17 cellular contexts compared by ENCODE assay signal in genomic region chr17:67578058-67578457, GRCh38.
DNase-seq lines count a peak whose midpoint lies in the region; ATAC-seq, FAIRE-seq and TF ChIP-seq lines count a peak whose summit lies in the region.
"Had no signal": no experiment of that assay in that cellular context is flagged by ENCODE, and none has a peak within 500 bp of the region (broad histone marks: within the 10 kb centered on the region; RNA-seq: fewer than 3 reads in every experiment).

No MANE protein-coding gene starts in this region.

- H3K4me3 Mint-ChIP-seq in activated naive CD8-positive, alpha-beta T cell treated with anti-CD3 and anti-CD28 coated beads for 36 hours: no peak overlapping the region
- no peak overlapping the region for H3K4me3 Mint-ChIP-seq in naive thymus-derived CD8-positive, alpha-beta T cell
- H3K4me3 Mint-ChIP-seq in Caco-2 (ENCODE audit: unreplicated experiment): no peak overlapping the region
- H3K4me3 Mint-ChIP-seq: stimulated activated naive CD8-positive, alpha-beta T cell treated with anti-CD3 and anti-CD28 coated beads, Interleukin-15, amount 100 ng/mL, for 72 hours had no signal

- H3K9me3 ChIP-seq in Caco-2: no peaks in the 10 kb centered on the region

- H3K27me3 Mint-ChIP-seq in activated naive CD8-positive, alpha-beta T cell treated with anti-CD3 and anti-CD28 coated beads for 36 hours: no peaks in the 10 kb centered on the region
- no peaks in the 10 kb centered on the region for H3K27me3 Mint-ChIP-seq in naive thymus-derived CD8-positive, alpha-beta T cell
- H3K27me3 Mint-ChIP-seq in Caco-2 (ENCODE audit: insufficient read depth, unreplicated experiment): peaks cover 3% of the 10 kb centered on the region
- H3K27me3 Mint-ChIP-seq: stimulated activated naive CD8-positive, alpha-beta T cell treated with anti-CD3 and anti-CD28 coated beads, Interleukin-15, amount 100 ng/mL, for 72 hours had no signal

- no peaks in the 10 kb centered on the region for H3K4me1 ChIP-seq in Caco-2

- no peak for ATAC-seq in naive thymus-derived CD8-positive, alpha-beta T cell
- ATAC-seq in Right ventricle myocardium superior (ENCODE audit: poor library complexity): no peak
- ATAC-seq: stimulated activated naive CD8-positive, alpha-beta T cell treated with anti-CD3 and anti-CD28 coated beads, Interleukin-15, amount 100 ng/mL, for 72 hours had no signal

- intact Hi-C loops in Caco-2 (cut with micrococcal nuclease; ENCODE audit: unreplicated experiment) (no loop called here), Right ventricle myocardium superior (cut with DNase I) (no loop called here)

- FAIRE-seq in GM12891 (lab: Jason Lieb, UNC): no peak
- FAIRE-seq: keratinocyte had no signal

- POLR2A ChIA-PET in naive thymus-derived CD8-positive, alpha-beta T cell (lab: Charles Lee): no interaction called here
- POLR2A ChIA-PET in Caco-2 (lab: Charles Lee): no interaction called here

- H3K27me3 ChIP-seq in H7 (ENCODE audit: control insufficient read depth, insufficient read depth, low read length): no peaks in the 10 kb centered on the region
- H3K27me3 ChIP-seq in Caco-2 (replicated peaks; ENCODE audit: control insufficient read depth, insufficient read depth, low read length): no peaks in the 10 kb centered on the region

- peaks cover 9% of the 10 kb centered on the region for H3K4me1 Mint-ChIP-seq in activated naive CD8-positive, alpha-beta T cell treated with anti-CD3 and anti-CD28 coated beads for 36 hours
- peaks cover 8 to 25% (median 16%) of the 10 kb centered on the region in 4 donors for H3K4me1 Mint-ChIP-seq in naive thymus-derived CD8-positive, alpha-beta T cell
- peaks cover 5% of the 10 kb centered on the region for H3K4me1 Mint-ChIP-seq in Caco-2 (ENCODE audit: low read depth, unreplicated experiment)

- CTCF ChIA-PET in Caco-2 (lab: Charles Lee): no interaction called here

- BruUV-seq in Caco-2 (replicated peaks; lab: Mats Ljungman, UMichigan): no TSS peak

- TF ChIP-seq CTCF in Caco-2 (IDR thresholded peaks at IDR 0.05; ENCODE audit: insufficient read depth in 1 of 2, low read depth in 1 of 2, low read length in 1 of 2, severe bottlenecking in 1 of 2, unreplicated experiment in 1 of 2): no peak

- H3K9me3 Mint-ChIP-seq in activated naive CD8-positive, alpha-beta T cell treated with anti-CD3 and anti-CD28 coated beads for 36 hours: no peaks in the 10 kb centered on the region
- no peaks in the 10 kb centered on the region for H3K9me3 Mint-ChIP-seq in naive thymus-derived CD8-positive, alpha-beta T cell
- H3K9me3 Mint-ChIP-seq in Caco-2 (ENCODE audit: unreplicated experiment): no peaks in the 10 kb centered on the region
- H3K9me3 Mint-ChIP-seq: stimulated activated naive CD8-positive, alpha-beta T cell treated with anti-CD3 and anti-CD28 coated beads, Interleukin-15, amount 100 ng/mL, for 72 hours had no signal

- peak overlapping the region; percentile 29 for H3K27ac Mint-ChIP-seq in activated naive CD8-positive, alpha-beta T cell treated with anti-CD3 and anti-CD28 coated beads for 36 hours
- H3K27ac Mint-ChIP-seq in naive thymus-derived CD8-positive, alpha-beta T cell: peak overlapping the region in 7 of 10 donors; percentile 12 to 87 (median 63)
- H3K27ac Mint-ChIP-seq in Caco-2 (ENCODE audit: unreplicated experiment): no peak overlapping the region

- H3K4me3 ChIP-seq in H7 (ENCODE audit: insufficient read depth, low read depth, low read length) (no peak overlapping the region), Caco-2 (ENCODE audit: low read depth, low read length) (no peak overlapping the region)

- H3K36me3 ChIP-seq in H7 (replicated peaks; ENCODE audit: control insufficient read depth, insufficient read depth, low read length) (no peaks in the 10 kb centered on the region), Caco-2 (ENCODE audit: control insufficient read depth, insufficient read depth, low read length) (no peaks in the 10 kb centered on the region)

- peaks cover 8% of the 10 kb centered on the region for H3K36me3 Mint-ChIP-seq in activated naive CD8-positive, alpha-beta T cell treated with anti-CD3 and anti-CD28 coated beads for 36 hours
- peaks cover 0 to 52% (median 9%) of the 10 kb centered on the region in 3 donors for H3K36me3 Mint-ChIP-seq in naive thymus-derived CD8-positive, alpha-beta T cell
- H3K36me3 Mint-ChIP-seq in Caco-2 (ENCODE audit: insufficient read depth, unreplicated experiment): no peaks in the 10 kb centered on the region

- DNase-seq in GM12891 (ENCODE audit: insufficient read length, low spot score) (no peak), H7 (peak; percentile 34), Caco-2 (no peak), SKM-1 treated with dmso at 0.1 percent for 144 hours (lab: John Stamatoyannopoulos, UW; ENCODE audit: unreplicated experiment) (no peak), Right ventricle myocardium superior (no peak), T-helper 1 cell (no peak)
- no peak for DNase-seq in activated naive CD8-positive, alpha-beta T cell treated with anti-CD3 and anti-CD28 coated beads for 36 hours
- DNase-seq in naive thymus-derived CD8-positive, alpha-beta T cell: no peak
- DNase-seq: AML-193; amniotic stem cell; cortex of kidney; DMS53; Karpas-422; NCI-H187; stimulated activated CD4-positive, alpha-beta T cell treated with anti-CD3 and anti-CD28 coated beads, Interleukin-4, amount 100 ng/mL, for 1 hour; stimulated activated naive CD8-positive, alpha-beta T cell treated with anti-CD3 and anti-CD28 coated beads, Interleukin-15, amount 100 ng/mL, for 72 hours had no signal

- peak; percentile 52 for TF ChIP-seq POLR2A in GM12891 (IDR thresholded peaks at IDR 0.05; ENCODE audit: low read depth, low read length)

TF ChIP-seq in GM12891, 5 proteins besides CTCF, POLR2A, EP300 and RAD21:
- no peak for TF ChIP-seq PAX5 (IDR thresholded peaks at IDR 0.05; ENCODE audit: insufficient read depth, low read length, severe bottlenecking)
- peak; percentile 35; the same call in 1 of the 2 replicates for TF ChIP-seq POU2F2 (IDR thresholded peaks at IDR 0.05; ENCODE audit: low read depth, low read length)
- TF ChIP-seq POLR2AphosphoS5 (IDR thresholded peaks at IDR 0.05; ENCODE audit: low read depth, low read length): no peak
